ENCODE assay signal across 18 cellular contexts in the genomic region with DNA sequence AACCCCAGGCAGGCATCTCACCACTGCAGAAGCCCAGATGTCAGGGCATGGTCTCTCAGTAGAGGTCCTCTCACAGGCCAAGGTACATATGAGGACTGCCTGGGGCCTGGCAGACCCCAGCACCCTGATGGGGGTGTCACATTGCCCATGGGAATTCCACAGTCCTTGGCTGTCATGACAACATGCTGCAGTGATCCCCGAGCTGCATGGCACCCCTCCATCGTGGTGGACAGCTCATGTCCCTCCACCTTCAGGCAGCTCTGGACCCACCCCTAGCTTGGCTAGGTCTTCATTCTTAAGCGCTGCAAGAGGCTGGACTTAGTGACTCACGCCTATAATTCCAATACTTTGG.
DNase-seq lines count a peak whose midpoint lies in the region; ATAC-seq and TF ChIP-seq lines count a peak whose summit lies in the region.
"Had no signal": no experiment of that assay in that cellular context is flagged by ENCODE, and none has a peak within 500 bp of the region (broad histone marks: within the 10 kb centered on the region; RNA-seq: fewer than 3 reads in every experiment).

No MANE protein-coding gene starts in this region.

- H3K79me2 ChIP-seq in mammary epithelial cell (ENCODE audit: insufficient read depth, low read length): no peaks in the 10 kb centered on the region

- H4K8ac ChIP-seq in mesenchymal stem cell (ENCODE audit: low read length): no peak overlapping the region

- dilution Hi-C loops in mammary epithelial cell (cut with HindIII; ENCODE audit: low sequenced_read_pairs): no loop called here

- H3K27ac ChIP-seq in RWPE2 (ENCODE audit: poor library complexity, severe bottlenecking) (no peak overlapping the region), mesenchymal stem cell (ENCODE audit: low read length, poor library complexity, severe bottlenecking) (no peak overlapping the region), substantia nigra (ENCODE audit: low read depth, low read length, poor library complexity, severe bottlenecking) (peak overlapping the region; percentile 42), mammary epithelial cell (ENCODE audit: insufficient read depth, low read depth, low read length) (no peak overlapping the region)

- intact Hi-C loops in mammary epithelial cell (cut with micrococcal nuclease): no loop called here

- peaks cover 7% of the 10 kb centered on the region for H3K36me3 Mint-ChIP-seq in brain

- no peaks in the 10 kb centered on the region for H3K27me3 Mint-ChIP-seq in brain
- H3K27me3 Mint-ChIP-seq: CD4-positive, CD25-positive, alpha-beta regulatory T cell had no signal

- H3K18ac ChIP-seq in mesenchymal stem cell (ENCODE audit: low read depth in 1 of 2, low read length in 2 of 2): peak overlapping the region in 1 of 2 experiments; percentile 21

- H3K4ac ChIP-seq in mesenchymal stem cell (ENCODE audit: low read depth in 1 of 2, low read length in 2 of 2): no peak overlapping the region

- ATAC-seq in RWPE2 (ENCODE audit: low read depth): no peak

- H2BK5ac ChIP-seq in mesenchymal stem cell (ENCODE audit: low read depth, low read length, poor library complexity, severe bottlenecking): no peak overlapping the region

- H3K9me3 ChIP-seq in RWPE2 (ENCODE audit: severe bottlenecking): no peaks in the 10 kb centered on the region
- no peaks in the 10 kb centered on the region for H3K9me3 ChIP-seq in mesenchymal stem cell (ENCODE audit: control insufficient read depth, low read length)
- H3K9me3 ChIP-seq in mammary epithelial cell (replicated peaks; ENCODE audit: insufficient read depth, low read length): no peaks in the 10 kb centered on the region
- H3K9me3 ChIP-seq: Caco-2 had no signal

- H3K4me1 Mint-ChIP-seq in brain: peaks cover 98% of the 10 kb centered on the region

- H3K14ac ChIP-seq in mesenchymal stem cell (ENCODE audit: low read length in 2 of 2): no peak overlapping the region

- H4K91ac ChIP-seq in mesenchymal stem cell (ENCODE audit: low read length): no peak overlapping the region

- peak overlapping the region; percentile 38 for H2AK5ac ChIP-seq in mesenchymal stem cell (ENCODE audit: low read length, severe bottlenecking)

- BruUV-seq in mammary epithelial cell (replicated peaks; lab: Mats Ljungman, UMichigan): no TSS peak

- 96% methylated on average over 4 of the region's 4 CpGs for WGBS in mesenchymal stem cell
- 83% methylated on average over 1 of the region's 4 CpGs for WGBS in mammary epithelial cell (ENCODE audit: low coverage, missing lambda C conversion rate)

- H3K27me3 ChIP-seq in RWPE2 (ENCODE audit: insufficient read depth, poor library complexity, severe bottlenecking): no peaks in the 10 kb centered on the region
- no peaks in the 10 kb centered on the region for H3K27me3 ChIP-seq in mesenchymal stem cell (ENCODE audit: control insufficient read depth in 1 of 2, insufficient read depth in 1 of 2, low read length in 2 of 2)
- H3K27me3 ChIP-seq in mammary epithelial cell (ENCODE audit: insufficient read depth, low read length): no peaks in the 10 kb centered on the region

- H3K9me3 Mint-ChIP-seq in brain: no peaks in the 10 kb centered on the region
- H3K9me3 Mint-ChIP-seq: CD4-positive, CD25-positive, alpha-beta regulatory T cell had no signal

- H3K27ac Mint-ChIP-seq in brain: peak overlapping the region; percentile 27 to 99 (median 91)
- H3K27ac Mint-ChIP-seq: CD4-positive, CD25-positive, alpha-beta regulatory T cell had no signal

- TF ChIP-seq CTCF in RWPE2 (IDR thresholded peaks at IDR 0.05; ENCODE audit: poor library complexity, severe bottlenecking): no peak
- no peak for TF ChIP-seq CTCF in brain (conservative IDR thresholded peaks at IDR 0.05)
- TF ChIP-seq CTCF in mammary epithelial cell (conservative IDR thresholded peaks at IDR 0.05 in 1 of 2, IDR thresholded peaks at IDR 0.05 in 1 of 2; ENCODE audit: extremely low read depth in 1 of 2, insufficient read depth in 1 of 2, low read depth in 1 of 2, low read length in 2 of 2): no peak
- no peak for TF ChIP-seq CTCF in GM20000 (IDR thresholded peaks at IDR 0.05; ENCODE audit: extremely low read depth, missing control alignments)

- H3K23ac ChIP-seq in mesenchymal stem cell (ENCODE audit: low read length in 2 of 2): no peak overlapping the region

- H3K4me3 Mint-ChIP-seq in brain: no peak overlapping the region
- H3K4me3 Mint-ChIP-seq: CD4-positive, CD25-positive, alpha-beta regulatory T cell had no signal

- H3K4me2 ChIP-seq in mesenchymal stem cell (ENCODE audit: low read length, poor library complexity, severe bottlenecking) (no peak overlapping the region), mammary epithelial cell (ENCODE audit: insufficient read depth, low read depth, low read length) (no peak overlapping the region)

- DNase-seq in RWPE2 (ENCODE audit: low spot score) (peak; percentile 51), mesenchymal stem cell (no peak), substantia nigra (lab: John Stamatoyannopoulos, UW) (no peak), NCI-H146 treated with DMSO at 0.1 percent for 48 hours (lab: John Stamatoyannopoulos, UW; ENCODE audit: unreplicated experiment) (no peak), mammary epithelial cell (no peak), GM20000 (ENCODE audit: low spot score) (no peak)
- DNase-seq: ACHN; AML-193; CD4-positive, CD25-positive, alpha-beta regulatory T cell; DMS153; EL; HCEC 1CT; NCI-H1105 treated with DMSO at 0.1 percent for 48 hours; NCI-H1930; OCI-M1; SIG-M5 had no signal

- H2AFZ ChIP-seq in mesenchymal stem cell (ENCODE audit: low read depth, low read length): no peak overlapping the region
- H2AFZ ChIP-seq in mammary epithelial cell (ENCODE audit: low read depth, low read length): no peak overlapping the region

- no peak overlapping the region for H2BK120ac ChIP-seq in mesenchymal stem cell (ENCODE audit: low read depth, low read length)

- H3K4me1 ChIP-seq in RWPE2 (ENCODE audit: insufficient read depth, poor library complexity, severe bottlenecking): no peaks in the 10 kb centered on the region
- peaks cover 59% of the 10 kb centered on the region for H3K4me1 ChIP-seq in mesenchymal stem cell (ENCODE audit: control insufficient read depth, insufficient read depth, low read depth, low read length)
- peaks cover 8% of the 10 kb centered on the region for H3K4me1 ChIP-seq in mammary epithelial cell (ENCODE audit: insufficient read depth, low read length)
- H3K4me1 ChIP-seq: Caco-2 had no signal

- no peak overlapping the region for H2BK12ac ChIP-seq in mesenchymal stem cell (ENCODE audit: low read length in 2 of 2)

- no peak overlapping the region for H3K9ac ChIP-seq in mesenchymal stem cell (ENCODE audit: low read length)
- no peak overlapping the region for H3K9ac ChIP-seq in mammary epithelial cell (ENCODE audit: insufficient read depth, low read length)

- 0 out of 2 replicates have a peak, but pooled peaks cover 5% of the 10 kb centered on the region for H3K36me3 ChIP-seq in RWPE2 (ENCODE audit: low read depth)
- H3K36me3 ChIP-seq in mesenchymal stem cell (ENCODE audit: control insufficient read depth in 1 of 2, insufficient read depth in 2 of 2, low read depth in 1 of 2, low read length in 2 of 2): peaks cover 22 to 46% of the 10 kb centered on the region in 2 experiments
- H3K36me3 ChIP-seq in mammary epithelial cell (ENCODE audit: insufficient read depth, low read length): no peaks in the 10 kb centered on the region

- H4K20me1 ChIP-seq in mammary epithelial cell (ENCODE audit: insufficient read depth, low read length): no peaks in the 10 kb centered on the region

- peaks cover 27% of the 10 kb centered on the region for H3K79me1 ChIP-seq in mesenchymal stem cell (replicated peaks; ENCODE audit: low read length, poor library complexity, severe bottlenecking)

- H3K4me3 ChIP-seq in RWPE2 (ENCODE audit: severe bottlenecking): no peak overlapping the region
- no peak overlapping the region for H3K4me3 ChIP-seq in mesenchymal stem cell (ENCODE audit: insufficient read depth in 1 of 2, low read depth in 1 of 2, low read length in 2 of 2)
- no peak overlapping the region for H3K4me3 ChIP-seq in mammary epithelial cell (replicated peaks in 1 of 3; ENCODE audit: insufficient read depth in 1 of 3, low read depth in 2 of 3, low read length in 3 of 3)

- no peak overlapping the region for H2BK15ac ChIP-seq in mesenchymal stem cell (ENCODE audit: low read depth, poor library complexity, severe bottlenecking)

- in situ Hi-C loops in mammary epithelial cell (cut with MboI; ENCODE audit: low sequenced_read_pairs in 2 of 2): no loop called here

- CTCF ChIA-PET in mammary epithelial cell (lab: Charles Lee; ENCODE audit: low non-redundant PET): no interaction called here
